8 cellular contexts compared by ENCODE assay signal in the genomic region with DNA sequence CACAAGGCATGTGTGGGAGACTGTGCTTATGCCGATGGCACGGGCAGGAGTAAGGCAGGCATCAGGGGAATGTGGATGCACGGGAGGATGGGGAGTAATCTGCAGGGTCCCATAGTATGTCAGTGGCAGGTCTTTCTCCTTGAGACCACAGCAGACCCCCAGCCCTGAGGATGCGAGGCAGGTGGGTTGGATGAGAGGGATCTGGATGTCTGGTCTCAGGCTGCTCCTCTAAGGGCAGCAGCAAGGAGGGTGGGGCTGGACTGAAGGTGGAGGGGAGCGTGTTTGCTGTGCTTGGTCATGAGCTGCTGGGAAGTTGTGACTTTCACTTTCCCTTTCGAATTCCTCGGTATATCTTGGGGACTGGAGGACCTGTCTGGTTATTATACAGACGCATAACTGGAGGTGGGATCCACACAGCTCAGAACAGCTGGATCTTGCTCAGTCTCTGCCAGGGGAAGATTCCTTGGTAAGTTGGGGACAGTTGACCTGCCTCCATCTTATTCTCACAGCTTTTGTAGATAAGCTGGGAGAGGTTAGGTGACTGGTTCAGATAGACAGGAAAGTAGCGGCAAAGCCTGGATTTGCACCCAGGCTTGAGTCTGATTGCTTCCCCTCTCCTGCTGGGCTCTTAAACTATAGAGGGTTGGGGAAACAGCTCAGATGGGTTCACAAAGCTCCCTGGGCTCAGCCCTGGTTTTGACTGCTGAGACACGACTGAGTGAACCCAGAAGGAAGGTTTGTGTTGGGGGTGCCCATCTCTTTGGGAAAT. TPM values are rescaled to one million over a fixed set of nuclear protein-coding genes. Genes with fewer than 3 reads are reported as not detected.
DNase-seq lines count a peak whose midpoint lies in the region; ATAC-seq, FAIRE-seq and TF ChIP-seq lines count a peak whose summit lies in the region.

A gene with protein sequence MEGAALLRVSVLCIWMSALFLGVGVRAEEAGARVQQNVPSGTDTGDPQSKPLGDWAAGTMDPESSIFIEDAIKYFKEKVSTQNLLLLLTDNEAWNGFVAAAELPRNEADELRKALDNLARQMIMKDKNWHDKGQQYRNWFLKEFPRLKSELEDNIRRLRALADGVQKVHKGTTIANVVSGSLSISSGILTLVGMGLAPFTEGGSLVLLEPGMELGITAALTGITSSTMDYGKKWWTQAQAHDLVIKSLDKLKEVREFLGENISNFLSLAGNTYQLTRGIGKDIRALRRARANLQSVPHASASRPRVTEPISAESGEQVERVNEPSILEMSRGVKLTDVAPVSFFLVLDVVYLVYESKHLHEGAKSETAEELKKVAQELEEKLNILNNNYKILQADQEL (plus strand): TSS at position 380 of the 769 bp plus-strand sequence. CDS start 1,823 bp downstream, outside the sequence.

- H4K20me1 ChIP-seq in OCI-LY3 (ENCODE audit: insufficient read depth, low read length) (peaks cover 6% of the 10 kb centered on the region; the same call in 1 of the 2 replicates), keratinocyte (ENCODE audit: control insufficient read depth, extremely low read depth, insufficient read depth, low read length) (no peaks in the 10 kb centered on the region)

- in situ Hi-C loops in ACHN (cut with HindIII; ENCODE audit: low pct_ligation_motif_present, low pct_unique_long_range_greater_than_20kb, low sequenced_read_pairs) = no loop called here

- H3K27me3 ChIP-seq in OCI-LY3 (ENCODE audit: low read depth, low read length) (no peaks in the 10 kb centered on the region), ascending aorta (no peaks in the 10 kb centered on the region), keratinocyte (ENCODE audit: control insufficient read depth, extremely low read depth, insufficient read depth, low read length) (no peaks in the 10 kb centered on the region)

- peaks cover 63% of the 10 kb centered on the region for H3K79me2 ChIP-seq in OCI-LY3 (ENCODE audit: low read length)
- no peaks in the 10 kb centered on the region for H3K79me2 ChIP-seq in keratinocyte (ENCODE audit: control insufficient read depth, insufficient read depth, low read length)

- ATAC-seq in GM21515 (IDR thresholded peaks at IDR 0.05; ENCODE audit: unreplicated experiment) = no peak

- no peaks in the 10 kb centered on the region for H3K9me1 ChIP-seq in keratinocyte (ENCODE audit: control insufficient read depth, extremely low read depth, insufficient read depth, low read length)

- peak within 1 kb of the TSS; percentile 97 for H3K4me2 ChIP-seq in OCI-LY3 (ENCODE audit: low read length)
- H3K4me2 ChIP-seq in keratinocyte (ENCODE audit: control insufficient read depth, extremely low read depth, insufficient read depth, low read depth, low read length) = peak within 1 kb of the TSS; percentile 83

- H3K9me3 ChIP-seq in OCI-LY3 (ENCODE audit: insufficient read depth, low read length) (peaks cover 15% of the 10 kb centered on the region), ascending aorta (peaks cover 0 to 4% of the 10 kb centered on the region in 2 donors), keratinocyte (ENCODE audit: control insufficient read depth, low read depth, low read length) (no peaks in the 10 kb centered on the region)

- dilution Hi-C loops in keratinocyte (cut with MboI; ENCODE audit: extremely low pct_ligation_motif_present, low sequenced_read_pairs) = no loop called here

- FAIRE-seq in keratinocyte (lab: Jason Lieb, UNC) = peak; percentile 59

- peak within 1 kb of the TSS; percentile 94 for H3K27ac ChIP-seq in OCI-LY3 (ENCODE audit: low read length)
- H3K27ac ChIP-seq in ascending aorta = peak within 1 kb of the TSS; percentile 69 to 78
- H3K27ac ChIP-seq in keratinocyte (ENCODE audit: control insufficient read depth, insufficient read depth, low read length) = no peak within 1 kb of the TSS

- H2AFZ ChIP-seq in OCI-LY3 (ENCODE audit: low read depth, low read length) (no peak within 1 kb of the TSS), keratinocyte (ENCODE audit: control insufficient read depth, low read length) (peak within 1 kb of the TSS; percentile 87)

- TF ChIP-seq CTCF in OCI-LY3 (IDR thresholded peaks at IDR 0.05; ENCODE audit: low read depth, low read length) = no peak
- TF ChIP-seq CTCF in ascending aorta (IDR thresholded peaks at IDR 0.05) = no peak
- TF ChIP-seq CTCF in keratinocyte (optimal IDR thresholded peaks at IDR 0.05 in 1 of 3, IDR thresholded peaks at IDR 0.05 in 1 of 3, conservative IDR thresholded peaks at IDR 0.05 in 1 of 3; ENCODE audit: extremely low read depth in 1 of 3, insufficient read depth in 2 of 3, low read length in 3 of 3) = no peak

- H3K9ac ChIP-seq in OCI-LY3 (ENCODE audit: low read length) (peak within 1 kb of the TSS; percentile 87), keratinocyte (ENCODE audit: control insufficient read depth, extremely low read depth, insufficient read depth, low read length) (peak within 1 kb of the TSS; percentile 6)

- DNase-seq in ACHN = peak; percentile 80
- DNase-seq in GM19240 (ENCODE audit: insufficient read length, low spot score) = peak; percentile 38
- DNase-seq in ascending aorta (ENCODE audit: low spot score in 2 of 2) = no peak
- no peak for DNase-seq in keratinocyte (ENCODE audit: low read depth, low spot score)
- peak; percentile 42 to 43 for DNase-seq in stimulated activated CD8-positive, alpha-beta memory T cell treated with anti-CD3 and anti-CD28 coated beads, Interleukin-7, amount 100 ng/mL, for 4 hours (ENCODE audit: low read depth in 2 of 2)
- DNase-seq in SKM-1 (lab: John Stamatoyannopoulos, UW; ENCODE audit: unreplicated experiment) = no peak

- H3K4me1 ChIP-seq in OCI-LY3 (ENCODE audit: low read length) (peaks cover 91% of the 10 kb centered on the region), ascending aorta (peaks cover 0 to 18% of the 10 kb centered on the region in 2 donors), keratinocyte (ENCODE audit: control insufficient read depth, extremely low read depth, insufficient read depth, low read length) (no peaks in the 10 kb centered on the region)

- H3K36me3 ChIP-seq in OCI-LY3 (replicated peaks; ENCODE audit: low read depth, low read length) = peaks cover 51% of the 10 kb centered on the region
- no peaks in the 10 kb centered on the region for H3K36me3 ChIP-seq in ascending aorta
- H3K36me3 ChIP-seq in keratinocyte (ENCODE audit: control insufficient read depth in 2 of 2, extremely low read depth in 1 of 2, insufficient read depth in 2 of 2, low read length in 2 of 2) = no peaks in the 10 kb centered on the region

- intact Hi-C loops in ascending aorta (cut with DNase I) = loop anchor here (1.0 kb wide), 1 partner anchor 14 kb away; the partner anchor contains the start of gene APOL2

- peak within 1 kb of the TSS; percentile 77 for H3K4me3 ChIP-seq in OCI-LY3 (ENCODE audit: low read length)
- H3K4me3 ChIP-seq in ascending aorta = peak within 1 kb of the TSS; percentile 52 to 63
- H3K4me3 ChIP-seq in keratinocyte (ENCODE audit: control insufficient read depth in 2 of 3, extremely low read depth in 1 of 3, insufficient read depth in 2 of 3, low read depth in 1 of 3, low read length in 3 of 3) = peak within 1 kb of the TSS; percentile 20 to 66 (median 52)

RNA-seq across cellular contexts. Expression of the gene that starts here (rescaled TPM):
- 30.1 TPM for total RNA-seq in ascending aorta
- 3.0 to 4.1 TPM (median 3.7 TPM) in 3 replicates for polyA plus RNA-seq in keratinocyte
- polyA plus RNA-seq in keratinocyte (2011; ENCODE audit: low read depth) = 0.92 TPM
- polyA plus RNA-seq in keratinocyte (2011; cell fraction: cytosol; rRNA removed) = 1.2 and 1.5 TPM in 2 replicates
- 9.8 and 11.2 TPM in 2 replicates for polyA plus RNA-seq in keratinocyte (2011; cell fraction: nucleus; rRNA removed)
- 1.5 and 4.9 TPM in 2 replicates for polyA plus RNA-seq in keratinocyte (2012; ENCODE audit: low replicate concordance)
- 3.8 to 7.7 TPM (median 3.9 TPM) in 3 replicates for polyA minus RNA-seq in keratinocyte
- polyA minus RNA-seq in keratinocyte (2011; cell fraction: cytosol; rRNA and poly(A)+ RNA removed) = not detected
- polyA minus RNA-seq in keratinocyte (2011; cell fraction: nucleus; rRNA and poly(A)+ RNA removed) = 4.0 and 6.5 TPM in 2 replicates

Comparison
In these comparisons a context has a peak if more than half of its experiments do, and no peak if none do; other contexts are left out.
1. DNase-seq: peak in ACHN (single experiment), GM19240 (single experiment) and stimulated activated CD8-positive, alpha-beta memory T cell treated with anti-CD3 and anti-CD28 coated beads, Interleukin-7, amount 100 ng/mL, for 4 hours (2 of 2); none in ascending aorta (0 of 2), keratinocyte (single experiment) and SKM-1 (single experiment).
2. Peak in every context shown above with its lines, with median percentiles within 50 percentile points of each other: H3K4me3 ChIP-seq.